In genomic region chr3:100737334-100737733, GRCh38 we compare ENCODE assay signal across 9 cellular contexts. TPM values are rescaled to one million over a fixed set of nuclear protein-coding genes. Genes with fewer than 3 reads are reported as not detected.
DNase-seq lines count a peak whose midpoint lies in the region; ATAC-seq and TF ChIP-seq lines count a peak whose summit lies in the region.
"Had no signal": no experiment of that assay in that cellular context is flagged by ENCODE, and none has a peak within 500 bp of the region (broad histone marks: within the 10 kb centered on the region; RNA-seq: fewer than 3 reads in every experiment).

No MANE protein-coding gene starts in this region.

- H3K27ac Mint-ChIP-seq in MCF 10A (ENCODE audit: low read depth, unreplicated experiment): no peak overlapping the region

- no peaks in the 10 kb centered on the region for H3K27me3 ChIP-seq in breast epithelium
- no peaks in the 10 kb centered on the region for H3K27me3 ChIP-seq in upper lobe of right lung
- H3K27me3 ChIP-seq: SJCRH30 had no signal

- H3K36me3 ChIP-seq in breast epithelium (peaks cover 4% of the 10 kb centered on the region), upper lobe of right lung (peaks cover 94% of the 10 kb centered on the region)

- H3K27ac ChIP-seq in breast epithelium (no peak overlapping the region), upper lobe of right lung (no peak overlapping the region)
- H3K27ac ChIP-seq: SJCRH30 had no signal

- H3K9me3 Mint-ChIP-seq in MCF 10A (ENCODE audit: unreplicated experiment): no peaks in the 10 kb centered on the region

- H3K36me3 Mint-ChIP-seq in MCF 10A (ENCODE audit: insufficient read depth, unreplicated experiment): peaks cover 70% of the 10 kb centered on the region

- ATAC-seq in left ventricle myocardium superior: peak; percentile 34
- ATAC-seq in upper lobe of right lung: peak; percentile 44
- no peak for ATAC-seq in HG02973 (IDR thresholded peaks at IDR 0.05; ENCODE audit: unreplicated experiment)
- ATAC-seq in HG03378 (IDR thresholded peaks at IDR 0.05; ENCODE audit: unreplicated experiment): no peak

- no peak for TF ChIP-seq POLR2A in breast epithelium (IDR thresholded peaks at IDR 0.05)

- H3K4me1 Mint-ChIP-seq in MCF 10A (ENCODE audit: insufficient read depth, unreplicated experiment): peaks cover 6% of the 10 kb centered on the region

- no TSS peak for BruUV-seq in MCF 10A (replicated peaks; lab: Mats Ljungman, UMichigan)

- no peaks in the 10 kb centered on the region for H3K27me3 Mint-ChIP-seq in MCF 10A (ENCODE audit: insufficient read depth, unreplicated experiment)

- DNase-seq in MCF 10A (ENCODE audit: unreplicated experiment) (peak; percentile 35), breast epithelium (ENCODE audit: low spot score in 2 of 2) (no peak), RPMI7951 (ENCODE audit: low read depth) (peak; percentile 7), left ventricle myocardium superior (no peak), upper lobe of right lung (no peak), nucleus accumbens (lab: John Stamatoyannopoulos, UW) (no peak)

- POLR2A ChIA-PET in MCF 10A (lab: Yijun Ruan, JAX): no interaction called here

- TF ChIP-seq CTCF in MCF 10A (IDR thresholded peaks at IDR 0.05; ENCODE audit: unreplicated experiment) (peak; percentile 29), breast epithelium (IDR thresholded peaks at IDR 0.05) (no peak), upper lobe of right lung (IDR thresholded peaks at IDR 0.05) (peak; percentile 32)

- intact Hi-C loops in MCF 10A (cut with micrococcal nuclease): loop anchor here (1.0 to 5.0 kb wide), 2 partner anchors 135 to 459 kb away; no protein-coding TSS in a partner anchor
- intact Hi-C loops in breast epithelium (cut with DNase I; ENCODE audit: low total_unique reads): no loop called here
- intact Hi-C loops in left ventricle myocardium superior (cut with micrococcal nuclease): loop anchor here (10.0 kb wide), 1 partner anchor 457 kb away; no protein-coding TSS in a partner anchor
- intact Hi-C loops in upper lobe of right lung (cut with DNase I): no loop called here

- CTCF ChIA-PET in MCF 10A (lab: Yijun Ruan, JAX): interaction anchor here (0.6 to 4.3 kb wide), 14 partner anchors 10 to 754 kb away, joined by 3 to 37 read pairs (median 3); no protein-coding TSS in a partner anchor

- no peak overlapping the region for H3K4me3 ChIP-seq in breast epithelium
- H3K4me3 ChIP-seq in upper lobe of right lung: no peak overlapping the region
- H3K4me3 ChIP-seq: SJCRH30 had no signal

- H3K4me3 Mint-ChIP-seq in MCF 10A (ENCODE audit: unreplicated experiment): no peak overlapping the region

- no peaks in the 10 kb centered on the region for H3K9me3 ChIP-seq in breast epithelium
- no peaks in the 10 kb centered on the region for H3K9me3 ChIP-seq in upper lobe of right lung
- H3K9me3 ChIP-seq: SJCRH30 had no signal

- no peaks in the 10 kb centered on the region for H3K4me1 ChIP-seq in breast epithelium
- H3K4me1 ChIP-seq in upper lobe of right lung: no peaks in the 10 kb centered on the region
- H3K4me1 ChIP-seq: SJCRH30 had no signal

RNA-seq across cellular contexts. Expression of gene TFG, which starts 28.0 kb away (rescaled TPM):
- total RNA-seq in MCF 10A (2022) (162 and 168 TPM in 2 replicates), breast epithelium (10 to 100 TPM; 72.4 to 77.0 (median 72.8) TPM), left ventricle myocardium superior (116 TPM), upper lobe of right lung (59.6 TPM)
- total RNA-seq in RPMI7951 (2014; rRNA removed; shearing (Covaris generic)): 104 and 134 TPM in 2 replicates

Comparison
In these comparisons a context has a peak if more than half of its experiments do, and no peak if none do; other contexts are left out.
1. DNase-seq: peak in MCF 10A (single experiment) and RPMI7951 (single experiment); none in breast epithelium (0 of 2), left ventricle myocardium superior (single experiment), upper lobe of right lung (single experiment) and nucleus accumbens (0 of 56).
2. CTCF ChIP-seq: peak in MCF 10A (single experiment) and upper lobe of right lung (single experiment); none in breast epithelium (0 of 3).
3. intact Hi-C loops: an anchor here in MCF 10A (1.0 to 5.0 kb wide) and left ventricle myocardium superior (10.0 kb wide); none called in breast epithelium and upper lobe of right lung.
4. ATAC-seq: peak in left ventricle myocardium superior (single experiment) and upper lobe of right lung (single experiment); none in HG02973 (single experiment) and HG03378 (single experiment).